8 cellular contexts compared by ENCODE assay signal in the genomic region with DNA sequence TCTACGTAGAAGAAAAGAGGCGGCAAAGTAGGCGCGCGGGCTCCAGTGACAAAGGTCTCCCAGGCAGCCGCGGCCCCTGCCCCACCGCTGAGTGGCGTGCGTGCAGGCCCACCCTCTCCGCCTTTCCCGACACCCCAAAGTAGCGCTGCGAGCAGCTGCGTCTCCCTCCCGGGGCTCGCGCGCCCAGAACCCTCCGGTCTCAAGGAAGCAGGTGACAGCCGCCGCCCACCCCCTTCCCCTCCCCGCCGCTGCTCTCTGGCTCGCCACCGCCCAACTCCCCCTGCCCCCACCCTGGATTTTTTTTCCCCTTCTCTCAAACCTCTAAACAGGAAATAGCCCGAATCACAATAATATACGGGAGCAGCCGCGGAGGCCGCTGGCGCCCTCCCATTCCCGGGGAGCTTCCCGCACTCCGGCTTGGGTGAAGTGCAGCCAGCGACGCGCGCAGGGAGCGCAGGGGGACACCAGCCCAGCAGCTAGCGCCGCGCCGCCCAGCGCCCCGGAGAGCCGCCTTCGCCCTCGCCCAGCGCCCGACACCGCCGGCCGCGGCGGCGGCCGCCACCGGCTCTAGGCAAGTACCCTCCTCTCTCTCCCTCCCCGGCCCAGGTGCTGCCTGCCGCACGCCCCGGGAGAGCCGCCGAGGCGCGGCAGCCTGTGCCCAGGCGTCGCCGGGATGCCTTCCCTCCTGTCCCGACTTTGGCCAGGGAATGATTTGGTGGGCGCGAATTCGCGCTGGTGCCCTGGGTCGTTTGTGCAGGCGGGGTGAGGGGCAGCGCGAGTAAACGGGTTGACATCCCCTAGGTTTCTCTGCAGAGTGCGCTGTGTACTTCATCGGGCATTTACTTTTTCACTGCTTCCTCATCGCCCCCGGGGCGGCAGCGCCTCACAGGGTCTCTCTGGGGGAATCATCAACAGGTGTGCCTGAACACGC. TPM values are rescaled to one million over a fixed set of nuclear protein-coding genes. Genes with fewer than 3 reads are reported as not detected.
A peak's percentile ranks its signal among the peaks of the same experiment; 100 is the strongest.
DNase-seq lines count a peak whose midpoint lies in the region; ATAC-seq and TF ChIP-seq lines count a peak whose summit lies in the region.

No MANE protein-coding gene starts in this region.

- CTCF ChIA-PET in activated CD8-positive, alpha-beta T cell treated with anti-CD3 and anti-CD28 coated beads for 36 hours (lab: Charles Lee), result interaction anchor here (0.8 to 1.0 kb wide), 4 partner anchors 10 to 86 kb away, joined by 3 to 4 read pairs (median 4); partner anchors contain the start of gene FXN

- no peaks in the 10 kb centered on the region for H3K36me3 Mint-ChIP-seq in activated CD8-positive, alpha-beta T cell treated with anti-CD3 and anti-CD28 coated beads for 36 hours (ENCODE audit: low read depth)

- peak overlapping the region; percentile 15 for H3K27ac Mint-ChIP-seq in activated CD8-positive, alpha-beta T cell treated with anti-CD3 and anti-CD28 coated beads for 36 hours

- no peak for TF ChIP-seq POLR2A in esophagus muscularis mucosa (IDR thresholded peaks at IDR 0.05; ENCODE audit: low read depth)

- H3K79me2 ChIP-seq in ACC112 (ENCODE audit: control insufficient read depth, insufficient read depth, low read length, unreplicated experiment), result no peaks in the 10 kb centered on the region

- H3K9me3 ChIP-seq in esophagus muscularis mucosa (no peaks in the 10 kb centered on the region), tibial artery (no peaks in the 10 kb centered on the region)

- ATAC-seq in HG02840 (IDR thresholded peaks at IDR 0.05; ENCODE audit: low FRiP score, unreplicated experiment), result peak; percentile 69
- peak; percentile 63 for ATAC-seq in activated CD8-positive, alpha-beta T cell treated with anti-CD3 and anti-CD28 coated beads for 36 hours

- H3K9me3 Mint-ChIP-seq in activated CD8-positive, alpha-beta T cell treated with anti-CD3 and anti-CD28 coated beads for 36 hours, result no peaks in the 10 kb centered on the region

- H3K27me3 ChIP-seq in ACC112 (ENCODE audit: insufficient read depth, low read length) (no peaks in the 10 kb centered on the region), esophagus muscularis mucosa (no peaks in the 10 kb centered on the region), tibial artery (no peaks in the 10 kb centered on the region)

- peak overlapping the region; percentile 82 for H3K4me3 Mint-ChIP-seq in activated CD8-positive, alpha-beta T cell treated with anti-CD3 and anti-CD28 coated beads for 36 hours

- H3K36me3 ChIP-seq in ACC112 (ENCODE audit: insufficient read depth, low read length), result no peaks in the 10 kb centered on the region
- peaks cover 0 to 4% (median 0%) of the 10 kb centered on the region in 4 donors for H3K36me3 ChIP-seq in esophagus muscularis mucosa
- H3K36me3 ChIP-seq in tibial artery, result no peaks in the 10 kb centered on the region

- H3K4me1 ChIP-seq in ACC112 (ENCODE audit: control insufficient read depth, insufficient read depth, low read length, unreplicated experiment) (peaks cover 8% of the 10 kb centered on the region), esophagus muscularis mucosa (peaks cover 9 to 19% (median 17%) of the 10 kb centered on the region in 4 donors), tibial artery (peaks cover 0 to 13% (median 9%) of the 10 kb centered on the region in 4 donors)

- H3K27me3 Mint-ChIP-seq in activated CD8-positive, alpha-beta T cell treated with anti-CD3 and anti-CD28 coated beads for 36 hours, result peaks cover 9% of the 10 kb centered on the region

- DNase-seq in GM13977 (ENCODE audit: low spot score), result peak; percentile 72
- peak; percentile 77 for DNase-seq in NCI-H2029 treated with DMSO at 0.1 percent for 48 hours (lab: John Stamatoyannopoulos, UW)
- peak; percentile 37 for DNase-seq in activated CD8-positive, alpha-beta T cell treated with anti-CD3 and anti-CD28 coated beads for 36 hours
- no peak for DNase-seq in esophagus muscularis mucosa (ENCODE audit: extremely low spot score)
- peak; percentile 47 for DNase-seq in myocyte (ENCODE audit: low read depth)
- peak in 1 of 2 donors; percentile 43 for DNase-seq in tibial artery

- peak overlapping the region; percentile 91 for H2AFZ ChIP-seq in ACC112 (ENCODE audit: low read length, unreplicated experiment)

- H3K27ac ChIP-seq in ACC112 (ENCODE audit: low read depth, low read length), result no peak overlapping the region
- peak overlapping the region; percentile 78 to 90 (median 84) for H3K27ac ChIP-seq in esophagus muscularis mucosa (replicated peaks in 1 of 4)
- peak overlapping the region; percentile 84 to 85 for H3K27ac ChIP-seq in tibial artery

- in situ Hi-C loops in GM13977 (cut with MboI; ENCODE audit: low pct_unique_long_range_greater_than_20kb, low sequenced_read_pairs, unreplicated experiment), result no loop called here

- TF ChIP-seq CTCF in GM13977 (IDR thresholded peaks at IDR 0.05; ENCODE audit: extremely low read depth, insufficient read depth, missing control alignments), result no peak
- no peak for TF ChIP-seq CTCF in activated CD8-positive, alpha-beta T cell treated with anti-CD3 and anti-CD28 coated beads for 36 hours (IDR thresholded peaks at IDR 0.05)
- TF ChIP-seq CTCF in esophagus muscularis mucosa (IDR thresholded peaks at IDR 0.05), result no peak
- TF ChIP-seq CTCF in tibial artery (IDR thresholded peaks at IDR 0.05), result no peak

- intact Hi-C loops in activated CD8-positive, alpha-beta T cell treated with anti-CD3 and anti-CD28 coated beads for 36 hours (cut with micrococcal nuclease), result loop anchor here (2.0 kb wide), 1 partner anchor 19 kb away; no protein-coding TSS in a partner anchor
- intact Hi-C loops in esophagus muscularis mucosa (cut with DNase I) (loop anchor here (5.0 to 10.0 kb wide), 4 partner anchors 39 to 71 kb away; partner anchors contain the start of gene TJP2), tibial artery (cut with DNase I; ENCODE audit: low total_unique reads) (no loop called here)

- TF ChIP-seq EP300 in esophagus muscularis mucosa (IDR thresholded peaks at IDR 0.05), result no peak

- 0% methylated on average over 9 of the region's 87 CpGs for WGBS in esophagus muscularis mucosa

- H3K4me1 Mint-ChIP-seq in activated CD8-positive, alpha-beta T cell treated with anti-CD3 and anti-CD28 coated beads for 36 hours (ENCODE audit: low read depth), result peaks cover 16% of the 10 kb centered on the region

- POLR2A ChIA-PET in activated CD8-positive, alpha-beta T cell treated with anti-CD3 and anti-CD28 coated beads for 36 hours (lab: Charles Lee), result interaction anchor here (0.5 kb wide), 1 partner anchor 661 kb away, joined by 3 read pairs; no protein-coding TSS in a partner anchor

- peak overlapping the region; percentile 91 for H3K4me3 ChIP-seq in ACC112 (ENCODE audit: low read depth, low read length)
- peak overlapping the region; percentile 81 to 93 (median 86) for H3K4me3 ChIP-seq in esophagus muscularis mucosa
- H3K4me3 ChIP-seq in tibial artery, result peak overlapping the region; percentile 75 to 79

RNA-seq across cellular contexts. Expression of gene TJP2, which starts 52.7 kb away (rescaled TPM):
- 1 to 10 TPM; 3.7 to 3.9 TPM for total RNA-seq in activated CD8-positive, alpha-beta T cell treated with anti-CD3 and anti-CD28 coated beads for 36 hours
- total RNA-seq in esophagus muscularis mucosa (100 to 1,000 TPM; 101 to 172 (median 125) TPM), myocyte (12.2 and 13.5 TPM in 2 replicates)
- polyA plus RNA-seq in myocyte (2012), result 2.5 TPM
